Comparison of ENCODE assay signal across 8 cellular contexts in genomic region chr6:78611886-78612480, GRCh38.
DNase-seq lines count a peak whose midpoint lies in the region; ATAC-seq and TF ChIP-seq lines count a peak whose summit lies in the region.
"Had no signal": no experiment of that assay in that cellular context is flagged by ENCODE, and none has a peak within 500 bp of the region (broad histone marks: within the 10 kb centered on the region; RNA-seq: fewer than 3 reads in every experiment).

No MANE protein-coding gene starts in this region.

- ATAC-seq in GM19397 (IDR thresholded peaks at IDR 0.05; ENCODE audit: unreplicated experiment): no peak
- no peak for ATAC-seq in HG03442 (IDR thresholded peaks at IDR 0.05; ENCODE audit: unreplicated experiment)

- peaks cover 24% of the 10 kb centered on the region for H3K4me1 Mint-ChIP-seq in nephron progenitor cell
- H3K4me1 Mint-ChIP-seq: central memory CD8-positive, alpha-beta T cell had no signal

- no peak for DNase-seq in GM10248 (ENCODE audit: extremely low spot score)
- DNase-seq in HT1080 (ENCODE audit: low read depth): peak; percentile 15
- DNase-seq in astrocyte of the cerebellum (ENCODE audit: low read depth): no peak
- no peak for DNase-seq in nephron progenitor cell
- no peak for DNase-seq in COLO668 (lab: John Stamatoyannopoulos, UW; ENCODE audit: unreplicated experiment)

- no peaks in the 10 kb centered on the region for H3K9me3 Mint-ChIP-seq in nephron progenitor cell
- H3K9me3 Mint-ChIP-seq: central memory CD8-positive, alpha-beta T cell had no signal

- CTCF ChIA-PET in GM10248 (lab: Yijun Ruan, JAX): interaction anchor here (1.2 to 1.7 kb wide), 2 partner anchors 9 to 17 kb away, joined by 3 read pairs; no protein-coding TSS in a partner anchor

- TF ChIP-seq CTCF in GM10248 (IDR thresholded peaks at IDR 0.05; ENCODE audit: control extremely low read depth, extremely low read depth, low read depth, missing control alignments) (peak; percentile 42), astrocyte of the cerebellum (IDR thresholded peaks at IDR 0.05; ENCODE audit: low read depth, low read length, missing control alignments) (peak; percentile 36), nephron progenitor cell (IDR thresholded peaks at IDR 0.05) (peak; percentile 62)

- in situ Hi-C loops in astrocyte of the cerebellum (cut with HindIII; ENCODE audit: low sequenced_read_pairs): no loop called here

- H3K27ac Mint-ChIP-seq in nephron progenitor cell: no peak overlapping the region

- H3K27me3 Mint-ChIP-seq in nephron progenitor cell (ENCODE audit: low read depth, poor library complexity): peaks cover 3% of the 10 kb centered on the region
- H3K27me3 Mint-ChIP-seq: central memory CD8-positive, alpha-beta T cell had no signal

- POLR2A ChIA-PET in GM10248 (lab: Yijun Ruan, JAX): no interaction called here

- H3K4me3 ChIP-seq in astrocyte of the cerebellum (ENCODE audit: low read depth, low read length): no peak overlapping the region

- H3K4me3 Mint-ChIP-seq in nephron progenitor cell: no peak overlapping the region
- H3K4me3 Mint-ChIP-seq: central memory CD8-positive, alpha-beta T cell had no signal

- H3K36me3 Mint-ChIP-seq in nephron progenitor cell (ENCODE audit: low read depth): no peaks in the 10 kb centered on the region
